Comparison of ENCODE assay signal across 19 cellular contexts in the genomic region with DNA sequence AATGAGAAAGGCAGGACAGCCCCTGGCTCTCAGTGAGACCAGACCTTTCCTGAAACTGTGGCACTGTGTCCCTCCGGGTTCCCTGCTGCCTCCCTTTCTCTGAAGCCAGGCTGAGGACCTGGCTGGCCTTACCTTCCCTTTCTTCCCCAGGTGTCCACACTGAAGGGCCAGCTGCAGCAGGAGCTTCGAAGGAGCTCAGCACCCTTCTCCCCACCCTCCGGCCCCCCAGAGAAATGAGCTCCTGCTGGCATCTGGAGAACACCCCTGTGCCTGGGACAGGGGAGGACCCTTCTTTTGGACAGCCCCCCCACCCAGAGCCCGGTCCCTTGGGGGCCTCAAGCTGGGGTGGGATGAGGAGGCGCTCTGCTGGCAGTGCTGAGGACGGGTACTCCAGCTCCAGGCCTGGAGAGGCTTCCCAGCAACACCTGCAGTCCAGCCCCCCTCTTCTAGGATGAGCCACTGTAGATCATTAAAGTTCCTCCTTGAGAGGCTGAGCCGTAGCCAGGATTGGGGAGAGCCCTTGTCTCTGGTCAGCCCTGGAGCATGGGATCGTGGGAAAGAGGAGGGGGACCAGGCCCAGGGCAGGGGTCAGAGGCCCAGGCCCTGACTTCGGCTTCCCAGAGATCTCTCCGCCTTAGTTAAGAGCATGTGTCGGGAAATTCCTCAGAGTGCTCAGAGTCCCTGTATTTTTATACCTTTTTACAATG. TPM values are rescaled to one million over a fixed set of nuclear protein-coding genes. Genes with fewer than 3 reads are reported as not detected.
A peak's percentile ranks its signal among the peaks of the same experiment; 100 is the strongest.
DNase-seq lines count a peak whose midpoint lies in the region; ATAC-seq, FAIRE-seq and TF ChIP-seq lines count a peak whose summit lies in the region.
"Had no signal": no experiment of that assay in that cellular context is flagged by ENCODE, and none has a peak within 500 bp of the region (broad histone marks: within the 10 kb centered on the region; RNA-seq: fewer than 3 reads in every experiment).

No MANE protein-coding gene starts in this region.

- in situ Hi-C loops in K562 (cut with MboI): no loop called here

- H3K36me3 ChIP-seq in HUES64 (ENCODE audit: insufficient read depth, low read length) (peaks cover 46% of the 10 kb centered on the region), K562 (ENCODE audit: control insufficient read depth, insufficient read depth, low read length) (no peaks in the 10 kb centered on the region), mesodermal cell (ENCODE audit: control insufficient read depth, insufficient read depth, low read length) (peaks cover 42% of the 10 kb centered on the region), tibial nerve (peaks cover 0 to 46% (median 0%) of the 10 kb centered on the region in 3 donors), pancreas (peaks cover 0 to 7% (median 0%) of the 10 kb centered on the region in 3 donors)
- H3K36me3 ChIP-seq: Peyer's patch, thyroid gland had no signal

- no peaks in the 10 kb centered on the region for H3K9me1 ChIP-seq in K562 (ENCODE audit: control insufficient read depth, insufficient read depth, low read length)

- FAIRE-seq in K562 (lab: Jason Lieb, UNC): no peak
- FAIRE-seq in pancreas (lab: Jason Lieb, UNC): no peak

- H3K4me2 ChIP-seq in K562 (ENCODE audit: insufficient read depth, low read length): no peak overlapping the region

- intact Hi-C loops in K562 (cut with micrococcal nuclease) (no loop called here), pancreas (cut with DNase I) (no loop called here)

- no peak for TF ChIP-seq POLR2A in K562 (conservative IDR thresholded peaks at IDR 0.05)
- no peak for TF ChIP-seq POLR2A in tibial nerve (IDR thresholded peaks at IDR 0.05)

- TF ChIP-seq RAD21 in K562 (CRISPR knock-in tag; conservative IDR thresholded peaks at IDR 0.05 in 1 of 2, IDR thresholded peaks at IDR 0.05 in 1 of 2): no peak

- BruUV-seq in K562 (replicated peaks; lab: Mats Ljungman, UMichigan): no TSS peak

- H3K79me2 ChIP-seq in K562 (ENCODE audit: control insufficient read depth, insufficient read depth, low read length): no peaks in the 10 kb centered on the region
- H3K79me2 ChIP-seq: parathyroid adenoma had no signal

- TF ChIP-seq CTCF in K562 (IDR thresholded peaks at IDR 0.05 in 2 of 3, conservative IDR thresholded peaks at IDR 0.05 in 1 of 3; ENCODE audit: insufficient read depth in 2 of 3, low read depth in 1 of 3, low read length in 3 of 3) (no peak), tibial nerve (IDR thresholded peaks at IDR 0.05) (no peak), pancreas (IDR thresholded peaks at IDR 0.05) (no peak)

- POLR2A ChIA-PET in K562 (lab: Yijun Ruan, JAX): interaction anchor here (1.7 kb wide), 1 partner anchor 11 kb away, joined by 4 read pairs; no protein-coding TSS in a partner anchor

- H2AFZ ChIP-seq in K562 (ENCODE audit: low read depth, low read length): no peak overlapping the region
- H2AFZ ChIP-seq: parathyroid adenoma had no signal

- H3K9ac ChIP-seq in HUES64 (ENCODE audit: low read depth, low read length): 0 out of 2 replicates have a peak overlapping the region, but pooled peaks have one; percentile 24
- no peak overlapping the region for H3K9ac ChIP-seq in K562 (ENCODE audit: insufficient read depth in 1 of 2, low read depth in 2 of 2, low read length in 2 of 2)
- H3K9ac ChIP-seq: parathyroid adenoma had no signal

- peak overlapping the region; percentile 54 for H3K27ac ChIP-seq in HUES64 (ENCODE audit: low read depth, low read length)
- H3K27ac ChIP-seq in K562 (ENCODE audit: extremely low read depth, low read depth, low read length): no peak overlapping the region
- peak overlapping the region; percentile 36 for H3K27ac ChIP-seq in mesodermal cell (ENCODE audit: low read depth, low read length, severe bottlenecking)
- H3K27ac ChIP-seq in tibial nerve: peak overlapping the region in 3 of 4 donors; percentile 39 to 54 (median 40)
- H3K27ac ChIP-seq in pancreas: no peak overlapping the region
- H3K27ac ChIP-seq: parathyroid adenoma, Peyer's patch, thyroid gland had no signal

- whole genome bisulfite sequencing in HUES64: 91% methylated on average over 11 of the region's 11 CpGs
- 26% methylated on average over 9 of the region's 11 CpGs for WGBS in K562 (ENCODE audit: insufficient coverage, low coverage, missing lambda C conversion rate)
- WGBS in mesodermal cell (ENCODE audit: insufficient coverage in 2 of 2), 2 experiments: 84 to 87% methylated on average over 4 to 6 of the region's 11 CpGs
- 71 to 73% methylated on average over 10 to 11 of the region's 11 CpGs for WGBS in tibial nerve, 2 donors
- 84 to 88% methylated on average over 11 of the region's 11 CpGs for WGBS in pancreas, 2 donors

- TF ChIP-seq EP300 in K562 (IDR thresholded peaks at IDR 0.05; ENCODE audit: low read length) (no peak), tibial nerve (IDR thresholded peaks at IDR 0.05) (no peak)

- CTCF ChIA-PET in K562 (lab: Yijun Ruan, JAX; ENCODE audit: low intra/inter-chr PET ratio): no interaction called here

- H3K4me3 ChIP-seq in HUES64 (ENCODE audit: low read length) (no peak overlapping the region), K562 (no peak overlapping the region), mesodermal cell (ENCODE audit: extremely low read depth, insufficient read depth, low read length, poor library complexity, severe bottlenecking) (no peak overlapping the region), tibial nerve (no peak overlapping the region), pancreas (no peak overlapping the region)
- H3K4me3 ChIP-seq: Peyer's patch, sigmoid colon, thyroid gland had no signal

- no peaks in the 10 kb centered on the region for H3K27me3 ChIP-seq in HUES64 (ENCODE audit: insufficient read depth, low read length)
- peaks cover 30 to 51% of the 10 kb centered on the region in 2 experiments for H3K27me3 ChIP-seq in K562 (ENCODE audit: control insufficient read depth in 2 of 2, insufficient read depth in 2 of 2, low read length in 2 of 2)
- H3K27me3 ChIP-seq in tibial nerve: no peaks in the 10 kb centered on the region
- no peaks in the 10 kb centered on the region for H3K27me3 ChIP-seq in pancreas
- H3K27me3 ChIP-seq: Peyer's patch, sigmoid colon, thyroid gland had no signal

- ATAC-seq in K562 (no peak), pancreas (no peak)
- ATAC-seq: activated T-cell treated with anti-CD3 and anti-CD28 coated beads, Interleukin-2, amount 50 U/mL, for 72 hours had no signal

- peaks cover 8% of the 10 kb centered on the region; the same call in 1 of the 2 replicates for H3K4me1 ChIP-seq in HUES64 (ENCODE audit: insufficient read depth, low read length)
- H3K4me1 ChIP-seq in K562 (replicated peaks in 1 of 2; ENCODE audit: control insufficient read depth in 2 of 2, insufficient read depth in 2 of 2, low read length in 2 of 2): peaks cover 0 to 57% of the 10 kb centered on the region in 2 experiments; a peak in 2 of 5 replicates
- peaks cover 6% of the 10 kb centered on the region for H3K4me1 ChIP-seq in mesodermal cell (ENCODE audit: control insufficient read depth, insufficient read depth, low read length, poor library complexity, severe bottlenecking)
- peaks cover 0 to 33% (median 0%) of the 10 kb centered on the region in 4 donors for H3K4me1 ChIP-seq in tibial nerve
- H3K4me1 ChIP-seq in pancreas: no peaks in the 10 kb centered on the region

- DNase-seq in K562 (ENCODE audit: extremely low read depth in 1 of 4, low spot score in 3 of 4) (no peak), tibial nerve (ENCODE audit: low spot score in 2 of 2) (no peak), pancreas (no peak), NCI-H1930 (lab: John Stamatoyannopoulos, UW) (no peak), DMS153 treated with DMSO at 0.1 percent for 48 hours (lab: John Stamatoyannopoulos, UW; ENCODE audit: unreplicated experiment) (no peak)
- DNase-seq: activated CD4-positive, alpha-beta T cell treated with anti-CD3 and anti-CD28 coated beads, Interleukin-2, amount 10 ng/mL, durations not matched to agents 24 days and 14 days; activated naive CD4-positive, alpha-beta T cell treated with Interleukin-2 at 50 U/mL for 16 hours; activated T-cell treated with anti-CD3 and anti-CD28 coated beads, Interleukin-2, amount 50 U/mL, for 72 hours; CD4-positive, CD25-positive, alpha-beta regulatory T cell; left cardiac atrium; naive B cell; NCI-H510A treated with DMSO at 0.1 percent for 48 hours; Peyer's patch; sigmoid colon; T-helper 2 cell; thyroid gland had no signal

- peaks cover 11% of the 10 kb centered on the region for H4K20me1 ChIP-seq in K562 (replicated peaks; ENCODE audit: control insufficient read depth, insufficient read depth, low read length)

- no peaks in the 10 kb centered on the region for H3K9me3 ChIP-seq in HUES64 (ENCODE audit: insufficient read depth, low read depth, low read length)
- no peaks in the 10 kb centered on the region for H3K9me3 ChIP-seq in K562 (replicated peaks; ENCODE audit: control insufficient read depth, insufficient read depth, low read depth, low read length)
- H3K9me3 ChIP-seq in mesodermal cell (ENCODE audit: control insufficient read depth, low read length): no peaks in the 10 kb centered on the region
- no peaks in the 10 kb centered on the region for H3K9me3 ChIP-seq in tibial nerve
- H3K9me3 ChIP-seq in pancreas: no peaks in the 10 kb centered on the region
- H3K9me3 ChIP-seq: Peyer's patch, sigmoid colon, thyroid gland had no signal

RNA-seq across cellular contexts. Expression of gene MFAP2, which starts 8.1 kb away (rescaled TPM):
- polyA plus RNA-seq in HUES64 (2013, experiment 1 of 2): 156 TPM
- polyA plus RNA-seq in HUES64 (2013, experiment 2 of 2): 170 TPM
- total RNA-seq in K562 (2011; cell fraction: chromatin; rRNA removed; ENCODE audit: low replicate concordance): not detected in 2 replicates
- total RNA-seq in K562 (2011; cell fraction: nucleolus; rRNA removed): not detected in 2 replicates
- total RNA-seq in K562 (2011; cell fraction: nucleoplasm; rRNA removed): not detected in 2 replicates
- total RNA-seq in K562 (2014; rRNA removed) (not detected in 2 replicates), K562 (2014; rRNA removed; fragmentation: Illumina TruSeq; extraction: Trizol) (not detected in 2 replicates), K562 (2015; rRNA removed; fragmentation: Illumina TruSeq; extraction: Trizol) (not detected in 2 replicates), K562 (2021) (0.31 TPM in 1 of 2 replicates, not detected in the other), tibial nerve (10 to 100 TPM in 3 of 4 donors, 1 to 10 TPM in 1; 5.9 to 26.6 (median 13.5) TPM), pancreas (10 to 100 TPM in 2 of 6 donors, 1 to 10 TPM in 4; 4.6 to 19.5 (median 7.6) TPM)
- polyA plus RNA-seq in K562 (2011; rRNA removed) (not detected in 2 replicates), K562 (2014; fragmentation: Illumina TruSeq; extraction: Trizol) (0.18 TPM in 1 of 2 replicates, not detected in the other), K562 (2014; fragmentation: Nextera tagmentation; extraction: Ambion mirVana) (not detected), K562 (2014; rRNA removed) (not detected in 2 replicates), pancreas (10 to 100 TPM in 1 of 2 donors, 1 to 10 TPM in 1; 9.4 to 16.2 TPM)
- polyA plus RNA-seq in K562 (2011; cell fraction: cytosol; rRNA removed): not detected in 2 replicates
- 0.30 TPM in 1 of 2 replicates, not detected in the other for polyA plus RNA-seq in K562 (2011; cell fraction: nucleus; rRNA removed)
- not detected in 2 replicates for polyA plus RNA-seq in K562 (2012)
- polyA minus RNA-seq in K562 (2011; rRNA and poly(A)+ RNA removed): not detected in 2 replicates
- not detected in 2 replicates for polyA minus RNA-seq in K562 (2011; cell fraction: cytosol; rRNA and poly(A)+ RNA removed)
- polyA minus RNA-seq in K562 (2011; cell fraction: nucleus; rRNA and poly(A)+ RNA removed): not detected in 2 replicates
- polyA plus RNA-seq in mesodermal cell (2013, experiment 1 of 2): 238 TPM
- polyA plus RNA-seq in mesodermal cell (2013, experiment 2 of 2): 182 TPM
- total RNA-seq: activated CD4-positive, alpha-beta T cell treated with anti-CD3 and anti-CD28 coated beads, Interleukin-2, amount 10 ng/mL, durations not matched to agents 24 days and 14 days; CD4-positive, CD25-positive, alpha-beta regulatory T cell had no signal
- polyA plus RNA-seq: CD4-positive, CD25-positive, alpha-beta regulatory T cell had no signal

RNA-seq across cellular contexts. Expression of gene ATP13A2, which starts 39.4 kb away (rescaled TPM):
- polyA plus RNA-seq in HUES64 (2013, experiment 1 of 2): 37.1 TPM
- polyA plus RNA-seq in HUES64 (2013, experiment 2 of 2): 42.7 TPM
- 34.5 and 126 TPM in 2 replicates for total RNA-seq in K562 (2011; cell fraction: chromatin; rRNA removed; ENCODE audit: low replicate concordance)
- 139 and 151 TPM in 2 replicates for total RNA-seq in K562 (2011; cell fraction: nucleolus; rRNA removed)
- total RNA-seq in K562 (2011; cell fraction: nucleoplasm; rRNA removed): 86.6 and 104 TPM in 2 replicates
- 23.9 and 40.2 TPM in 2 replicates for total RNA-seq in K562 (2014; rRNA removed)
- total RNA-seq in K562 (2014; rRNA removed; fragmentation: Illumina TruSeq; extraction: Trizol): 7.8 and 9.9 TPM in 2 replicates
- 15.5 and 16.3 TPM in 2 replicates for total RNA-seq in K562 (2015; rRNA removed; fragmentation: Illumina TruSeq; extraction: Trizol)
- 48.3 and 56.3 TPM in 2 replicates for total RNA-seq in K562 (2021)
- 10.5 and 27.2 TPM in 2 replicates for polyA plus RNA-seq in K562 (2011; rRNA removed)
- 21.9 and 44.0 TPM in 2 replicates for polyA plus RNA-seq in K562 (2011; cell fraction: cytosol; rRNA removed)
- 38.6 and 63.9 TPM in 2 replicates for polyA plus RNA-seq in K562 (2011; cell fraction: nucleus; rRNA removed)
- polyA plus RNA-seq in K562 (2012): 38.5 and 53.3 TPM in 2 replicates
- 22.0 and 35.5 TPM in 2 replicates for polyA plus RNA-seq in K562 (2014; fragmentation: Illumina TruSeq; extraction: Trizol)
- polyA plus RNA-seq in K562 (2014; fragmentation: Nextera tagmentation; extraction: Ambion mirVana): under 1 TPM; 0.36 to 0.45 TPM
- 26.3 and 28.5 TPM in 2 replicates for polyA plus RNA-seq in K562 (2014; rRNA removed)
- polyA minus RNA-seq in K562 (2011; rRNA and poly(A)+ RNA removed): 27.1 and 30.6 TPM in 2 replicates
- 65.7 and 89.6 TPM in 2 replicates for polyA minus RNA-seq in K562 (2011; cell fraction: cytosol; rRNA and poly(A)+ RNA removed)
- polyA minus RNA-seq in K562 (2011; cell fraction: nucleus; rRNA and poly(A)+ RNA removed): 19.0 and 32.7 TPM in 2 replicates
- 59.6 TPM for polyA plus RNA-seq in mesodermal cell (2013, experiment 1 of 2)
- polyA plus RNA-seq in mesodermal cell (2013, experiment 2 of 2): 37.4 TPM
- total RNA-seq in tibial nerve: 10 to 100 TPM; 29.7 to 64.2 (median 42.1) TPM
- 10 to 100 TPM; 44.0 to 64.1 (median 52.6) TPM for total RNA-seq in pancreas
- polyA plus RNA-seq in pancreas: 10 to 100 TPM; 33.2 to 38.0 TPM

RNA-seq across cellular contexts. Expression of gene CROCC, which starts 50.6 kb away (rescaled TPM):
- polyA plus RNA-seq in HUES64 (2013, experiment 1 of 2): 20.0 TPM
- 23.8 TPM for polyA plus RNA-seq in HUES64 (2013, experiment 2 of 2)
- 51.0 and 132 TPM in 2 replicates for total RNA-seq in K562 (2011; cell fraction: chromatin; rRNA removed; ENCODE audit: low replicate concordance)
- total RNA-seq in K562 (2011; cell fraction: nucleolus; rRNA removed): 69.0 and 78.0 TPM in 2 replicates
- 84.0 and 111 TPM in 2 replicates for total RNA-seq in K562 (2011; cell fraction: nucleoplasm; rRNA removed)
- 6.3 and 9.7 TPM in 2 replicates for total RNA-seq in K562 (2014; rRNA removed)
- 1.9 and 3.0 TPM in 2 replicates for total RNA-seq in K562 (2014; rRNA removed; fragmentation: Illumina TruSeq; extraction: Trizol)
- total RNA-seq in K562 (2015; rRNA removed; fragmentation: Illumina TruSeq; extraction: Trizol): 7.3 and 7.6 TPM in 2 replicates
- 9.3 and 10.4 TPM in 2 replicates for total RNA-seq in K562 (2021)
- polyA plus RNA-seq in K562 (2011; rRNA removed): 8.6 and 15.2 TPM in 2 replicates
- polyA plus RNA-seq in K562 (2011; cell fraction: cytosol; rRNA removed): 5.8 and 6.7 TPM in 2 replicates
- polyA plus RNA-seq in K562 (2011; cell fraction: nucleus; rRNA removed): 80.5 and 99.7 TPM in 2 replicates
- polyA plus RNA-seq in K562 (2012): 10.2 and 16.9 TPM in 2 replicates
- 7.8 and 8.4 TPM in 2 replicates for polyA plus RNA-seq in K562 (2014; fragmentation: Illumina TruSeq; extraction: Trizol)
- polyA plus RNA-seq in K562 (2014; fragmentation: Nextera tagmentation; extraction: Ambion mirVana): under 1 TPM; 0.17 TPM
- polyA plus RNA-seq in K562 (2014; rRNA removed): 14.4 and 15.4 TPM in 2 replicates
- polyA minus RNA-seq in K562 (2011; rRNA and poly(A)+ RNA removed): 5.7 and 7.6 TPM in 2 replicates
- polyA minus RNA-seq in K562 (2011; cell fraction: cytosol; rRNA and poly(A)+ RNA removed): 2.3 and 2.7 TPM in 2 replicates
- 14.9 and 19.0 TPM in 2 replicates for polyA minus RNA-seq in K562 (2011; cell fraction: nucleus; rRNA and poly(A)+ RNA removed)
- polyA plus RNA-seq in mesodermal cell (2013, experiment 1 of 2): 16.8 TPM
- polyA plus RNA-seq in mesodermal cell (2013, experiment 2 of 2): 14.4 TPM
- total RNA-seq in tibial nerve: 100 to 1,000 TPM in 1 of 4 donors, 10 to 100 TPM in 3; 22.3 to 164 (median 68.4) TPM
- 10 to 100 TPM in 5 of 6 donors, 1 to 10 TPM in 1; 8.1 to 18.3 (median 13.6) TPM for total RNA-seq in pancreas
- polyA plus RNA-seq in pancreas: 100 to 1,000 TPM in 1 of 2 donors, 10 to 100 TPM in 1; 52.6 to 101 TPM

Comparison
In these comparisons a context has a peak if more than half of its experiments do, and no peak if none do; other contexts are left out.
1. H3K27ac ChIP-seq: peak in HUES64 (single experiment), mesodermal cell (single experiment) and tibial nerve (3 of 4); none in K562 (single experiment) and pancreas (0 of 4).